ENCODE assay signal across 8 cellular contexts in genomic region chr1:162561616-162562451, GRCh38. TPM values are rescaled to one million over a fixed set of nuclear protein-coding genes. Genes with fewer than 3 reads are reported as not detected.
DNase-seq lines count a peak whose midpoint lies in the region; ATAC-seq lines count a peak whose summit lies in the region.

Gene UAP1 (plus strand): TSS chr1:162561722. CDS start chr1:162566069, 4,347 bp downstream.

- H3K36me3 Mint-ChIP-seq in activated CD8-positive, alpha-beta memory T cell treated with anti-CD3 and anti-CD28 coated beads, Interleukin-2, amount 10 ng/mL, durations not matched to agents 7 days and 5 days: peaks cover 9% of the 10 kb centered on the region

- H3K27me3 Mint-ChIP-seq in activated CD8-positive, alpha-beta memory T cell treated with anti-CD3 and anti-CD28 coated beads, Interleukin-2, amount 10 ng/mL, durations not matched to agents 7 days and 5 days: no peaks in the 10 kb centered on the region

- H3K4me1 Mint-ChIP-seq in activated CD8-positive, alpha-beta memory T cell treated with anti-CD3 and anti-CD28 coated beads, Interleukin-2, amount 10 ng/mL, durations not matched to agents 7 days and 5 days: peaks cover 45% of the 10 kb centered on the region

- CTCF ChIA-PET in activated CD8-positive, alpha-beta memory T cell treated with anti-CD3 and anti-CD28 coated beads, Interleukin-2, amount 10 ng/mL, durations not matched to agents 7 days and 5 days (lab: Charles Lee): interaction anchor here (1.0 to 1.3 kb wide), 2 partner anchors 12 to 32 kb away, joined by 3 read pairs; no protein-coding TSS in a partner anchor

- peak within 1 kb of the TSS; percentile 92 for H3K27ac Mint-ChIP-seq in activated CD8-positive, alpha-beta memory T cell treated with anti-CD3 and anti-CD28 coated beads, Interleukin-2, amount 10 ng/mL, durations not matched to agents 7 days and 5 days

- peak; percentile 29 for ATAC-seq in GM21390 (IDR thresholded peaks at IDR 0.05; ENCODE audit: unreplicated experiment)
- ATAC-seq in activated CD8-positive, alpha-beta memory T cell treated with anti-CD3 and anti-CD28 coated beads, Interleukin-2, amount 10 ng/mL, durations not matched to agents 7 days and 5 days: peak; percentile 43

- DNase-seq in EL (peak; percentile 31), HS-27A (ENCODE audit: low read depth) (peak; percentile 66), germinal center (ENCODE audit: low spot score) (peak; percentile 43), occipital lobe (lab: John Stamatoyannopoulos, UW) (no peak), SKM-1 (lab: John Stamatoyannopoulos, UW; ENCODE audit: unreplicated experiment) (no peak)
- no peak for DNase-seq in activated CD8-positive, alpha-beta memory T cell treated with anti-CD3 and anti-CD28 coated beads, Interleukin-2, amount 10 ng/mL, durations not matched to agents 7 days and 5 days
- DNase-seq in central memory CD4-positive, alpha-beta T cell: no peak

- H3K4me3 Mint-ChIP-seq in activated CD8-positive, alpha-beta memory T cell treated with anti-CD3 and anti-CD28 coated beads, Interleukin-2, amount 10 ng/mL, durations not matched to agents 7 days and 5 days: peak within 1 kb of the TSS; percentile 82

- H3K9me3 Mint-ChIP-seq in activated CD8-positive, alpha-beta memory T cell treated with anti-CD3 and anti-CD28 coated beads, Interleukin-2, amount 10 ng/mL, durations not matched to agents 7 days and 5 days (ENCODE audit: low read depth): no peaks in the 10 kb centered on the region

RNA-seq across cellular contexts. Expression of gene UAP1, which starts in this region (rescaled TPM):
- 10 to 100 TPM; 14.1 to 23.5 TPM for total RNA-seq in activated CD8-positive, alpha-beta memory T cell treated with anti-CD3 and anti-CD28 coated beads, Interleukin-2, amount 10 ng/mL, durations not matched to agents 7 days and 5 days
- 45.7 TPM for total RNA-seq in occipital lobe

Comparison
In these comparisons a context has a peak if more than half of its experiments do, and no peak if none do; other contexts are left out.
1. DNase-seq: peak in EL (single experiment), HS-27A (single experiment) and germinal center (single experiment); none in activated CD8-positive, alpha-beta memory T cell treated with anti-CD3 and anti-CD28 coated beads, Interleukin-2, amount 10 ng/mL, durations not matched to agents 7 days and 5 days (single experiment), occipital lobe (single experiment), central memory CD4-positive, alpha-beta T cell (single experiment) and SKM-1 (single experiment).